ENCODE assay signal across 20 cellular contexts in genomic region chr6:53646606-53647005, GRCh38. TPM values are rescaled to one million over a fixed set of nuclear protein-coding genes. Genes with fewer than 3 reads are reported as not detected.
DNase-seq lines count a peak whose midpoint lies in the region; ATAC-seq and TF ChIP-seq lines count a peak whose summit lies in the region.
"Had no signal": no experiment of that assay in that cellular context is flagged by ENCODE, and none has a peak within 500 bp of the region (broad histone marks: within the 10 kb centered on the region; RNA-seq: fewer than 3 reads in every experiment).

No MANE protein-coding gene starts in this region.

- dilution Hi-C loops in mammary epithelial cell (cut with HindIII; ENCODE audit: low sequenced_read_pairs) = loop anchor here (10.0 kb wide), 1 partner anchor 122 kb away; no protein-coding TSS in a partner anchor

- in situ Hi-C loops in mammary epithelial cell (cut with MboI; ENCODE audit: low sequenced_read_pairs in 2 of 2) = loop anchor here in 1 of 2 donors (5.0 kb wide), 1 partner anchor 99 kb away; the partner anchor contains the start of gene GCLC

- ATAC-seq in stimulated activated memory B cell treated with anti-CD40 and anti-IgM and Interleukin-4, amounts not matched to agents 10 μg/mL and 1 μg/mL and 100 μg/mL, for 72 hours = no peak
- ATAC-seq: activated naive CD8-positive, alpha-beta T cell treated with anti-CD3 and anti-CD28 coated beads, Interleukin-2, amount 50 U/mL, for 24 hours; activated T-cell treated with anti-CD3 and anti-CD28 coated beads, Interleukin-2, amount 50 U/mL, for 72 hours; stimulated activated naive B cell treated with anti-CD40 and anti-IgM and Interleukin-4, amounts not matched to agents 10 μg/mL and 1 μg/mL and 100 μg/mL, for 72 hours had no signal

- no peak overlapping the region for H3K4me3 ChIP-seq in breast epithelium
- H3K4me3 ChIP-seq in mammary epithelial cell (replicated peaks in 1 of 3; ENCODE audit: insufficient read depth in 1 of 3, low read depth in 2 of 3, low read length in 3 of 3) = no peak overlapping the region
- H3K4me3 ChIP-seq: tibial artery had no signal

- H3K36me3 Mint-ChIP-seq in MCF 10A (ENCODE audit: insufficient read depth, unreplicated experiment) = peaks cover 7% of the 10 kb centered on the region
- peaks cover 1% of the 10 kb centered on the region for H3K36me3 Mint-ChIP-seq in IgD-negative memory B cell
- H3K36me3 Mint-ChIP-seq in stimulated activated memory B cell treated with anti-CD40 and anti-IgM and Interleukin-4, amounts not matched to agents 10 μg/mL and 1 μg/mL and 100 μg/mL, for 72 hours = peaks cover 6% of the 10 kb centered on the region
- H3K36me3 Mint-ChIP-seq: stimulated activated naive B cell treated with anti-CD40 and anti-IgM and Interleukin-4, amounts not matched to agents 10 μg/mL and 1 μg/mL and 100 μg/mL, for 72 hours had no signal

- no peak overlapping the region for H3K4me3 Mint-ChIP-seq in MCF 10A (ENCODE audit: unreplicated experiment)
- peak overlapping the region in 2 of 4 donors; percentile 0 to 87 for H3K4me3 Mint-ChIP-seq in IgD-negative memory B cell
- no peak overlapping the region for H3K4me3 Mint-ChIP-seq in stimulated activated memory B cell treated with anti-CD40 and anti-IgM and Interleukin-4, amounts not matched to agents 10 μg/mL and 1 μg/mL and 100 μg/mL, for 72 hours
- H3K4me3 Mint-ChIP-seq: nephron progenitor cell; stimulated activated naive B cell treated with anti-CD40 and anti-IgM and Interleukin-4, amounts not matched to agents 10 μg/mL and 1 μg/mL and 100 μg/mL, for 72 hours had no signal

- no peak for TF ChIP-seq POLR2A in breast epithelium (IDR thresholded peaks at IDR 0.05)

- H3K27me3 Mint-ChIP-seq in MCF 10A (ENCODE audit: insufficient read depth, unreplicated experiment) = no peaks in the 10 kb centered on the region
- no peaks in the 10 kb centered on the region for H3K27me3 Mint-ChIP-seq in IgD-negative memory B cell
- H3K27me3 Mint-ChIP-seq in stimulated activated memory B cell treated with anti-CD40 and anti-IgM and Interleukin-4, amounts not matched to agents 10 μg/mL and 1 μg/mL and 100 μg/mL, for 72 hours = no peaks in the 10 kb centered on the region
- H3K27me3 Mint-ChIP-seq: activated CD4-positive, alpha-beta T cell treated with anti-CD3 and anti-CD28 coated beads, Interleukin-2, amount 10 ng/mL, durations not matched to agents 24 days and 14 days; activated naive CD8-positive, alpha-beta T cell treated with anti-CD3 and anti-CD28 coated beads, Interleukin-2, amount 50 U/mL, for 24 hours had no signal

- peaks cover 3% of the 10 kb centered on the region for H3K79me2 ChIP-seq in mammary epithelial cell (ENCODE audit: insufficient read depth, low read length)

- peak overlapping the region; percentile 86 for H3K27ac Mint-ChIP-seq in MCF 10A (ENCODE audit: low read depth, unreplicated experiment)
- peak overlapping the region in 2 of 3 donors; percentile 67 to 95 for H3K27ac Mint-ChIP-seq in IgD-negative memory B cell
- H3K27ac Mint-ChIP-seq in stimulated activated memory B cell treated with anti-CD40 and anti-IgM and Interleukin-4, amounts not matched to agents 10 μg/mL and 1 μg/mL and 100 μg/mL, for 72 hours = peak overlapping the region; percentile 79
- H3K27ac Mint-ChIP-seq: nephron progenitor cell had no signal

- intact Hi-C loops in MCF 10A (cut with micrococcal nuclease) = no loop called here
- intact Hi-C loops in breast epithelium (cut with DNase I; ENCODE audit: low total_unique reads) = no loop called here
- intact Hi-C loops in mammary epithelial cell (cut with micrococcal nuclease) = no loop called here

- H3K27ac ChIP-seq in breast epithelium = no peak overlapping the region
- no peak overlapping the region for H3K27ac ChIP-seq in mammary epithelial cell (ENCODE audit: insufficient read depth, low read depth, low read length)
- H3K27ac ChIP-seq: tibial artery had no signal

- H3K4me1 Mint-ChIP-seq in MCF 10A (ENCODE audit: insufficient read depth, unreplicated experiment) = peaks cover 32% of the 10 kb centered on the region
- peaks cover 19 to 28% (median 26%) of the 10 kb centered on the region in 3 donors for H3K4me1 Mint-ChIP-seq in IgD-negative memory B cell
- peaks cover 25% of the 10 kb centered on the region for H3K4me1 Mint-ChIP-seq in stimulated activated memory B cell treated with anti-CD40 and anti-IgM and Interleukin-4, amounts not matched to agents 10 μg/mL and 1 μg/mL and 100 μg/mL, for 72 hours

- CTCF ChIA-PET in MCF 10A (lab: Yijun Ruan, JAX) = interaction anchor here (0.6 to 2.9 kb wide), 5 partner anchors 13 to 153 kb away, joined by 3 to 21 read pairs (median 4); no protein-coding TSS in a partner anchor
- CTCF ChIA-PET in mammary epithelial cell (lab: Charles Lee; ENCODE audit: low non-redundant PET) = interaction anchor here (0.6 kb wide), 1 partner anchor 60 kb away, joined by 4 read pairs; no protein-coding TSS in a partner anchor

- no peaks in the 10 kb centered on the region for H3K27me3 ChIP-seq in breast epithelium
- H3K27me3 ChIP-seq in mammary epithelial cell (ENCODE audit: insufficient read depth, low read length) = no peaks in the 10 kb centered on the region
- H3K27me3 ChIP-seq: tibial artery had no signal

- no peaks in the 10 kb centered on the region for H4K20me1 ChIP-seq in mammary epithelial cell (ENCODE audit: insufficient read depth, low read length)

- BruUV-seq in MCF 10A (replicated peaks; lab: Mats Ljungman, UMichigan) (no TSS peak), mammary epithelial cell (replicated peaks; lab: Mats Ljungman, UMichigan) (no TSS peak)

- POLR2A ChIA-PET in MCF 10A (lab: Yijun Ruan, JAX) = interaction anchor here (0.8 to 4.3 kb wide), 9 partner anchors 11 to 154 kb away, joined by 3 to 26 read pairs (median 6); partner anchors contain the start of gene GCLC

- H3K9me3 Mint-ChIP-seq in MCF 10A (ENCODE audit: unreplicated experiment) (no peaks in the 10 kb centered on the region), IgD-negative memory B cell (no peaks in the 10 kb centered on the region)
- H3K9me3 Mint-ChIP-seq in stimulated activated memory B cell treated with anti-CD40 and anti-IgM and Interleukin-4, amounts not matched to agents 10 μg/mL and 1 μg/mL and 100 μg/mL, for 72 hours = no peaks in the 10 kb centered on the region
- H3K9me3 Mint-ChIP-seq: activated naive CD8-positive, alpha-beta T cell treated with anti-CD3 and anti-CD28 coated beads, Interleukin-2, amount 50 U/mL, for 24 hours; activated T-cell treated with anti-CD3 and anti-CD28 coated beads, Interleukin-2, amount 50 U/mL, for 72 hours; nephron progenitor cell; stimulated activated naive B cell treated with anti-CD40 and anti-IgM and Interleukin-4, amounts not matched to agents 10 μg/mL and 1 μg/mL and 100 μg/mL, for 72 hours had no signal

- H2AFZ ChIP-seq in mammary epithelial cell (ENCODE audit: low read depth, low read length) = peak overlapping the region; percentile 41

- H3K4me2 ChIP-seq in mammary epithelial cell (ENCODE audit: insufficient read depth, low read depth, low read length) = no peak overlapping the region

- H3K36me3 ChIP-seq in breast epithelium = no peaks in the 10 kb centered on the region
- no peaks in the 10 kb centered on the region for H3K36me3 ChIP-seq in mammary epithelial cell (ENCODE audit: insufficient read depth, low read length)
- H3K36me3 ChIP-seq: tibial artery had no signal

- TF ChIP-seq CTCF in MCF 10A (IDR thresholded peaks at IDR 0.05; ENCODE audit: unreplicated experiment) = no peak
- no peak for TF ChIP-seq CTCF in breast epithelium (IDR thresholded peaks at IDR 0.05)
- TF ChIP-seq CTCF in mammary epithelial cell (conservative IDR thresholded peaks at IDR 0.05 in 1 of 2, IDR thresholded peaks at IDR 0.05 in 1 of 2; ENCODE audit: extremely low read depth in 1 of 2, insufficient read depth in 1 of 2, low read depth in 1 of 2, low read length in 2 of 2) = no peak

- H3K9ac ChIP-seq in mammary epithelial cell (ENCODE audit: insufficient read depth, low read length) = no peak overlapping the region

- H3K4me1 ChIP-seq in breast epithelium (no peaks in the 10 kb centered on the region), mammary epithelial cell (ENCODE audit: insufficient read depth, low read length) (peaks cover 25% of the 10 kb centered on the region)

- H3K9me3 ChIP-seq in breast epithelium = no peaks in the 10 kb centered on the region
- no peaks in the 10 kb centered on the region for H3K9me3 ChIP-seq in mammary epithelial cell (replicated peaks; ENCODE audit: insufficient read depth, low read length)
- H3K9me3 ChIP-seq: tibial artery had no signal

- DNase-seq in MCF 10A (ENCODE audit: unreplicated experiment) (no peak), breast epithelium (ENCODE audit: low spot score in 2 of 2) (no peak), mammary epithelial cell (peak; percentile 42), AG08395 (ENCODE audit: low spot score) (no peak), NCI-H1694 treated with DMSO at 0.1 percent for 48 hours (lab: John Stamatoyannopoulos, UW) (no peak)
- no peak for DNase-seq in activated naive CD4-positive, alpha-beta T cell treated with Interleukin-2 at 50 U/mL for 16 hours
- DNase-seq: activated CD4-positive, alpha-beta T cell treated with anti-CD3 and anti-CD28 coated beads, Interleukin-2, amount 10 ng/mL, durations not matched to agents 24 days and 14 days; activated naive CD8-positive, alpha-beta T cell treated with anti-CD3 and anti-CD28 coated beads, Interleukin-2, amount 50 U/mL, for 24 hours; activated T-cell treated with anti-CD3 and anti-CD28 coated beads, Interleukin-2, amount 50 U/mL, for 72 hours; GOT3; islet precursor cell; KBM-7; mesendoderm; NCI-H1092 treated with DMSO at 0.1 percent for 48 hours; nephron progenitor cell; stimulated activated naive B cell treated with anti-CD40 and anti-IgM and Interleukin-4, amounts not matched to agents 10 μg/mL and 1 μg/mL and 100 μg/mL, for 72 hours; tibial artery had no signal

RNA-seq across cellular contexts. Expression of gene KLHL31, which starts 18.9 kb away (rescaled TPM):
- total RNA-seq in MCF 10A (2022) (0.37 and 0.54 TPM in 2 replicates), breast epithelium (10 to 100 TPM in 1 of 3 donors, 1 to 10 TPM in 2; 1.6 to 32.2 (median 1.8) TPM), mammary epithelial cell (under 1 TPM; 0.28 to 0.33 TPM)
- polyA plus RNA-seq in IgD-negative memory B cell (0.08 TPM), mammary epithelial cell (0.06 TPM)
- polyA minus RNA-seq in mammary epithelial cell = not detected
- total RNA-seq: pulmonary artery endothelial cell had no signal
